In genomic region chr6:151669208-151669560, GRCh38 we compare ENCODE assay signal across 31 cellular contexts.
DNase-seq lines count a peak whose midpoint lies in the region; ATAC-seq and TF ChIP-seq lines count a peak whose summit lies in the region.
"Had no signal": no experiment of that assay in that cellular context is flagged by ENCODE, and none has a peak within 500 bp of the region (broad histone marks: within the 10 kb centered on the region; RNA-seq: fewer than 3 reads in every experiment).

No MANE protein-coding gene starts in this region.

- H3F3A ChIP-seq in GM23248 (ENCODE audit: insufficient read depth), result peaks cover 8% of the 10 kb centered on the region; the same call in 1 of the 2 replicates

- no peaks in the 10 kb centered on the region for H4K20me1 ChIP-seq in GM23248 (ENCODE audit: insufficient read depth)

- H3K27me3 Mint-ChIP-seq in MCF 10A (ENCODE audit: insufficient read depth, unreplicated experiment) (no peaks in the 10 kb centered on the region), glutamatergic neuron (ENCODE audit: unreplicated experiment) (peaks cover 2% of the 10 kb centered on the region)

- H3K36me3 ChIP-seq in GM23248 (ENCODE audit: low read depth), result no peaks in the 10 kb centered on the region
- H3K36me3 ChIP-seq in right lobe of liver, result no peaks in the 10 kb centered on the region
- H3K36me3 ChIP-seq in stomach, result no peaks in the 10 kb centered on the region
- no peaks in the 10 kb centered on the region for H3K36me3 ChIP-seq in ascending aorta
- H3K36me3 ChIP-seq: cardiac muscle cell, colonic mucosa, SJSA1, thoracic aorta had no signal

- H3K36me3 Mint-ChIP-seq in MCF 10A (ENCODE audit: insufficient read depth, unreplicated experiment) (no peaks in the 10 kb centered on the region), glutamatergic neuron (ENCODE audit: unreplicated experiment) (no peaks in the 10 kb centered on the region)
- H3K36me3 Mint-ChIP-seq: activated naive CD4-positive, alpha-beta T cell treated with anti-CD3 and anti-CD28 coated beads, Interleukin-2, amount 50 U/mL, for 72 hours; CD8-positive, alpha-beta memory T cell had no signal

- peak overlapping the region; percentile 48; the same call in 1 of the 2 replicates for H2AFZ ChIP-seq in GM23248

- H3K9me2 ChIP-seq in GM23248 (ENCODE audit: insufficient read depth), result no peaks in the 10 kb centered on the region

- H3K4me3 ChIP-seq in GM23248 (no peak overlapping the region), right lobe of liver (peak overlapping the region in 1 of 3 donors; percentile 32), stomach (no peak overlapping the region), ascending aorta (no peak overlapping the region)
- H3K4me3 ChIP-seq: cardiac muscle cell, colonic mucosa, GM12878, lung, mucosa of descending colon, SJSA1, smooth muscle cell, thoracic aorta had no signal

- TF ChIP-seq EP300 in stomach (IDR thresholded peaks at IDR 0.05), result no peak

- WGBS in GM23248 (ENCODE audit: low coverage in 1 of 2, low lambda C conversion rate in 2 of 2, missing lambda C conversion rate in 2 of 2), 2 experiments, result 81 to 98% methylated on average over 2 to 3 of the region's 3 CpGs
- 45% methylated on average over 3 of the region's 3 CpGs for WGBS in right lobe of liver (ENCODE audit: insufficient coverage, low coverage, low lambda C conversion rate, missing lambda C conversion rate)
- 48 to 74% (median 69%) methylated on average over 3 of the region's 3 CpGs for WGBS in stomach, 5 donors

- DNase-seq in GM23248 (no peak), MCF 10A (ENCODE audit: unreplicated experiment) (no peak), right lobe of liver (no peak), stomach (no peak), glutamatergic neuron (no peak), ascending aorta (ENCODE audit: low spot score in 2 of 2) (no peak)
- no peak for DNase-seq in activated CD4-positive, CD25-positive, alpha-beta regulatory T cell treated with anti-CD3 and anti-CD28 coated beads, Interleukin-2, amount 50 U/mL, for 72 hours
- DNase-seq: activated CD8-positive, alpha-beta memory T cell treated with anti-CD3 and anti-CD28 coated beads for 24 hours; CD8-positive, alpha-beta memory T cell; DMS153; effector CD8-positive, alpha-beta T cell; head of caudate nucleus; MM.1S; NCI-H1436; NCI-H446; NCI-H82; stimulated activated naive CD8-positive, alpha-beta T cell treated with anti-CD3 and anti-CD28 coated beads, Interleukin-15, Interleukin-2, amounts not matched to agents 100 U/mL and 50 U/mL, for 24 hours; T-helper 9 cell had no signal

- H3K4me1 Mint-ChIP-seq in MCF 10A (ENCODE audit: insufficient read depth, unreplicated experiment), result peaks cover 16% of the 10 kb centered on the region
- peaks cover 7% of the 10 kb centered on the region for H3K4me1 Mint-ChIP-seq in glutamatergic neuron (ENCODE audit: low read depth, unreplicated experiment)
- H3K4me1 Mint-ChIP-seq: activated CD4-positive, alpha-beta T cell treated with anti-CD3 and anti-CD28 coated beads, Interleukin-2, amount 10 ng/mL, durations not matched to agents 24 days and 14 days; CD8-positive, alpha-beta memory T cell; nephron had no signal

- H3K4me1 ChIP-seq in GM23248 (ENCODE audit: insufficient read depth), result peaks cover 10% of the 10 kb centered on the region
- H3K4me1 ChIP-seq in right lobe of liver, result peaks cover 0 to 51% (median 18%) of the 10 kb centered on the region in 4 donors
- H3K4me1 ChIP-seq in stomach, result peaks cover 7 to 12% (median 10%) of the 10 kb centered on the region in 4 donors
- H3K4me1 ChIP-seq in ascending aorta, result no peaks in the 10 kb centered on the region
- H3K4me1 ChIP-seq: colonic mucosa, SJSA1 had no signal

- TF ChIP-seq CTCF in MCF 10A (IDR thresholded peaks at IDR 0.05; ENCODE audit: unreplicated experiment), result no peak
- no peak for TF ChIP-seq CTCF in right lobe of liver (IDR thresholded peaks at IDR 0.05)
- peak in 1 of 7 experiments; percentile 11 for TF ChIP-seq CTCF in stomach (IDR thresholded peaks at IDR 0.05)
- no peak for TF ChIP-seq CTCF in glutamatergic neuron (IDR thresholded peaks at IDR 0.05; ENCODE audit: partially characterized antibody, unreplicated experiment)
- no peak for TF ChIP-seq CTCF in ascending aorta (IDR thresholded peaks at IDR 0.05)

- in situ Hi-C loops in GM23248 (cut with MboI), result no loop called here

- BruUV-seq in MCF 10A (replicated peaks; lab: Mats Ljungman, UMichigan), result no TSS peak

- no peaks in the 10 kb centered on the region for H3K79me2 ChIP-seq in GM23248 (ENCODE audit: insufficient read depth)

- H3K27ac ChIP-seq in GM23248, result 0 out of 2 replicates have a peak overlapping the region, but pooled peaks have one; percentile 27
- H3K27ac ChIP-seq in right lobe of liver, result peak overlapping the region; percentile 70 to 79 (median 70)
- peak overlapping the region; percentile 60 to 74 (median 68) for H3K27ac ChIP-seq in stomach
- H3K27ac ChIP-seq in ascending aorta, result no peak overlapping the region
- H3K27ac ChIP-seq: cardiac muscle cell, colonic mucosa, KMS-11, SJSA1, thoracic aorta had no signal

- no peak overlapping the region for H3K9ac ChIP-seq in GM23248
- H3K9ac ChIP-seq: KMS-11 had no signal

- no peak overlapping the region for H3K4me2 ChIP-seq in GM23248 (ENCODE audit: unreplicated experiment)
- H3K4me2 ChIP-seq: KMS-11, smooth muscle cell had no signal

- 0 out of 2 replicates have a peak, but pooled peaks cover 4% of the 10 kb centered on the region for H3K27me3 ChIP-seq in GM23248 (replicated peaks; ENCODE audit: insufficient read depth)
- no peaks in the 10 kb centered on the region for H3K27me3 ChIP-seq in right lobe of liver
- H3K27me3 ChIP-seq in stomach, result no peaks in the 10 kb centered on the region
- no peaks in the 10 kb centered on the region for H3K27me3 ChIP-seq in ascending aorta
- H3K27me3 ChIP-seq: cardiac muscle cell, colonic mucosa, SJSA1 had no signal

- intact Hi-C loops in MCF 10A (cut with micrococcal nuclease) (no loop called here), right lobe of liver (cut with DNase I) (no loop called here), stomach (cut with DNase I; ENCODE audit: low total_unique reads) (no loop called here), ascending aorta (cut with DNase I) (no loop called here)

- ATAC-seq in right lobe of liver, result no peak
- no peak for ATAC-seq in GM21717 (IDR thresholded peaks at IDR 0.05; ENCODE audit: unreplicated experiment)
- ATAC-seq: activated naive CD4-positive, alpha-beta T cell treated with anti-CD3 and anti-CD28 coated beads, Interleukin-2, amount 50 U/mL, for 72 hours; GM12878; stimulated activated naive CD8-positive, alpha-beta T cell treated with anti-CD3 and anti-CD28 coated beads, Interleukin-15, Interleukin-2, amounts not matched to agents 100 U/mL and 50 U/mL, for 24 hours had no signal

- no peaks in the 10 kb centered on the region for H3K9me3 ChIP-seq in GM23248 (ENCODE audit: low read depth)
- H3K9me3 ChIP-seq in right lobe of liver, result no peaks in the 10 kb centered on the region
- no peaks in the 10 kb centered on the region for H3K9me3 ChIP-seq in stomach
- H3K9me3 ChIP-seq in ascending aorta, result no peaks in the 10 kb centered on the region
- H3K9me3 ChIP-seq: colonic mucosa, mucosa of descending colon, SJSA1, thoracic aorta had no signal

- H3K9me3 Mint-ChIP-seq in MCF 10A (ENCODE audit: unreplicated experiment), result no peaks in the 10 kb centered on the region
- peaks cover 3% of the 10 kb centered on the region for H3K9me3 Mint-ChIP-seq in glutamatergic neuron (ENCODE audit: unreplicated experiment)
- H3K9me3 Mint-ChIP-seq: activated CD4-positive, alpha-beta T cell treated with anti-CD3 and anti-CD28 coated beads, Interleukin-2, amount 10 ng/mL, durations not matched to agents 24 days and 14 days; activated naive CD4-positive, alpha-beta T cell treated with anti-CD3 and anti-CD28 coated beads, Interleukin-2, amount 50 U/mL, for 72 hours; CD8-positive, alpha-beta memory T cell had no signal

- CTCF ChIA-PET in MCF 10A (lab: Yijun Ruan, JAX), result interaction anchor here (0.6 to 1.7 kb wide), 4 partner anchors 14 to 456 kb away, joined by 3 to 5 read pairs (median 4); no protein-coding TSS in a partner anchor

- H3K27ac Mint-ChIP-seq in MCF 10A (ENCODE audit: low read depth, unreplicated experiment) (peak overlapping the region; percentile 53), glutamatergic neuron (ENCODE audit: unreplicated experiment) (no peak overlapping the region)
- H3K27ac Mint-ChIP-seq: activated CD4-positive, alpha-beta T cell treated with anti-CD3 and anti-CD28 coated beads, Interleukin-2, amount 10 ng/mL, durations not matched to agents 24 days and 14 days; CD8-positive, alpha-beta memory T cell had no signal

- peak overlapping the region; percentile 2 for H3K4me3 Mint-ChIP-seq in MCF 10A (ENCODE audit: unreplicated experiment)
- no peak overlapping the region for H3K4me3 Mint-ChIP-seq in glutamatergic neuron (ENCODE audit: unreplicated experiment)
- H3K4me3 Mint-ChIP-seq: activated CD4-positive, alpha-beta T cell treated with anti-CD3 and anti-CD28 coated beads, Interleukin-2, amount 10 ng/mL, durations not matched to agents 24 days and 14 days; CD8-positive, alpha-beta memory T cell; nephron had no signal

- TF ChIP-seq POLR2A in right lobe of liver (IDR thresholded peaks at IDR 0.05), result no peak
- no peak for TF ChIP-seq POLR2A in stomach (IDR thresholded peaks at IDR 0.05)

- POLR2A ChIA-PET in MCF 10A (lab: Yijun Ruan, JAX), result interaction anchor here (0.6 to 1.2 kb wide), 3 partner anchors 25 to 217 kb away, joined by 3 read pairs; partner anchors contain the start of gene RMND1

Comparison
In these comparisons a context has a peak if more than half of its experiments do, and no peak if none do; other contexts are left out.
1. H3K27ac ChIP-seq: peak in GM23248 (single experiment), right lobe of liver (3 of 3) and stomach (5 of 5); none in ascending aorta (0 of 2).